8 cellular contexts compared by ENCODE assay signal in the genomic region with DNA sequence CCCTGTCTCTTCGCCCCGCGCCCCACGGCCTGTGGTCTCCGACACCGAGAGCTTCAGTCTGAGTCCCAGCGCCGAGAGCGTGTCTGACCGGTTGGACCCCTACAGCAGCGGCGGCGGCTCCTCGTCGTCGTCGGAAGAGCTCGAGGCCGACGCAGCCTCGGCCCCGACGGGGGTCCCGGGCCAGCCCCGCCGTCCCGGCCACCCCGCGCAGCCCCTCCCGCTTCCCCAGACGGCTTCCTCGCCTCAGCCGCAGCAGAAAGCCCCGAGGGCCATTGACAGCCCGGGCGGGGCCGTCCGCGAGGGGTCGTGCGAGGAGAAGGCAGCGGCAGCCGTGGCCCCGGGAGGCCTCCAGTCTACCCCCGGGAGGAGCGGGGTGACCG. TPM values are rescaled to one million over a fixed set of nuclear protein-coding genes. Genes with fewer than 3 reads are reported as not detected.
A peak's percentile ranks its signal among the peaks of the same experiment; 100 is the strongest.
DNase-seq lines count a peak whose midpoint lies in the region; ATAC-seq and TF ChIP-seq lines count a peak whose summit lies in the region.

No MANE protein-coding gene starts in this region.

- peak overlapping the region; percentile 97 for H3K4me3 ChIP-seq in BLaER1
- peak overlapping the region; percentile 72 for H3K4me3 ChIP-seq in fibroblast of mammary gland (ENCODE audit: control insufficient read depth, low read depth, low read length)
- H3K4me3 ChIP-seq in naive thymus-derived CD4-positive, alpha-beta T cell (ENCODE audit: low read length): peak overlapping the region; percentile 57
- peak overlapping the region; percentile 84 for H3K4me3 ChIP-seq in urinary bladder (ENCODE audit: low read depth, low read length)

- intact Hi-C loops in naive thymus-derived CD4-positive, alpha-beta T cell (cut with micrococcal nuclease): loop anchor here (2.0 to 10.0 kb wide), 9 partner anchors 14 to 1258 kb away; partner anchors contain the start of genes RNF152 (in 1 of the 2), SERPINB8 (in 1 of the 2) and TNFRSF11A (in 1 of the 2)

- H3K4me1 ChIP-seq in BLaER1 (peaks cover 44% of the 10 kb centered on the region), urinary bladder (ENCODE audit: insufficient read depth) (no peaks in the 10 kb centered on the region)
- peaks cover 0 to 12% of the 10 kb centered on the region in 2 donors for H3K4me1 ChIP-seq in naive thymus-derived CD4-positive, alpha-beta T cell (ENCODE audit: control insufficient read depth in 2 of 2, insufficient read depth in 2 of 2, low read length in 2 of 2)

- H3K27me3 Mint-ChIP-seq in activated T-cell treated with anti-CD3 and anti-CD28 coated beads, Interleukin-2, amount 50 U/mL, for 4 hours (ENCODE audit: low read depth): no peaks in the 10 kb centered on the region
- H3K27me3 Mint-ChIP-seq in naive thymus-derived CD4-positive, alpha-beta T cell: peaks cover 0 to 16% (median 0%) of the 10 kb centered on the region in 5 donors

- H3K4me2 ChIP-seq in BLaER1: peak overlapping the region; percentile 75

- H3K9ac ChIP-seq in BLaER1: peak overlapping the region; percentile 96

- H3K36me3 ChIP-seq in BLaER1 (no peaks in the 10 kb centered on the region), urinary bladder (ENCODE audit: insufficient read depth) (peaks cover 3% of the 10 kb centered on the region)
- H3K36me3 ChIP-seq in naive thymus-derived CD4-positive, alpha-beta T cell (ENCODE audit: control insufficient read depth in 2 of 3, insufficient read depth in 3 of 3, low read length in 3 of 3): no peaks in the 10 kb centered on the region

- DNase-seq in GM19240 (ENCODE audit: insufficient read length, low spot score): peak; percentile 17
- peak; percentile 56 for DNase-seq in NCI-H1092 treated with DMSO at 0.1 percent for 48 hours (lab: John Stamatoyannopoulos, UW)
- peak; percentile 29 for DNase-seq in activated T-cell treated with anti-CD3 and anti-CD28 coated beads, Interleukin-2, amount 50 U/mL, for 4 hours
- DNase-seq in fibroblast of mammary gland (ENCODE audit: low read depth): peak; percentile 16
- DNase-seq in naive thymus-derived CD4-positive, alpha-beta T cell: peak in 8 of 9 donors; percentile 34 to 59 (median 40)

- H3K27ac Mint-ChIP-seq in naive thymus-derived CD4-positive, alpha-beta T cell: peak overlapping the region in 4 of 9 donors; percentile 65 to 82 (median 77)

- peaks cover 32% of the 10 kb centered on the region for H3K4me1 Mint-ChIP-seq in activated T-cell treated with anti-CD3 and anti-CD28 coated beads, Interleukin-2, amount 50 U/mL, for 4 hours (ENCODE audit: low read depth)
- peaks cover 11 to 37% (median 33%) of the 10 kb centered on the region in 7 donors for H3K4me1 Mint-ChIP-seq in naive thymus-derived CD4-positive, alpha-beta T cell

- TF ChIP-seq CTCF in fibroblast of mammary gland (conservative IDR thresholded peaks at IDR 0.05; ENCODE audit: control insufficient read depth, insufficient read depth, low read depth, low read length): no peak

- no peaks in the 10 kb centered on the region for H3K9me3 ChIP-seq in BLaER1
- H3K9me3 ChIP-seq in naive thymus-derived CD4-positive, alpha-beta T cell (ENCODE audit: control insufficient read depth in 2 of 3, low read length in 3 of 3): no peaks in the 10 kb centered on the region

- H3K27ac ChIP-seq in BLaER1: peak overlapping the region; percentile 97
- H3K27ac ChIP-seq in naive thymus-derived CD4-positive, alpha-beta T cell (ENCODE audit: low read depth, low read length): no peak overlapping the region
- no peak overlapping the region for H3K27ac ChIP-seq in urinary bladder (ENCODE audit: low read depth)

- no peaks in the 10 kb centered on the region for H3K9me3 Mint-ChIP-seq in activated T-cell treated with anti-CD3 and anti-CD28 coated beads, Interleukin-2, amount 50 U/mL, for 4 hours
- H3K9me3 Mint-ChIP-seq in naive thymus-derived CD4-positive, alpha-beta T cell: no peaks in the 10 kb centered on the region

- ATAC-seq in activated T-cell treated with anti-CD3 and anti-CD28 coated beads, Interleukin-2, amount 50 U/mL, for 4 hours: peak in 1 of 2 donors; percentile 7
- ATAC-seq in naive thymus-derived CD4-positive, alpha-beta T cell: peak; percentile 8
- no peak for ATAC-seq in GM21786 (IDR thresholded peaks at IDR 0.05; ENCODE audit: unreplicated experiment)

- CTCF ChIA-PET in naive thymus-derived CD4-positive, alpha-beta T cell (lab: Charles Lee): interaction anchor here (1.0 kb wide), 1 partner anchor 133 kb away, joined by 3 read pairs; no protein-coding TSS in a partner anchor

- H3K4me3 Mint-ChIP-seq in activated T-cell treated with anti-CD3 and anti-CD28 coated beads, Interleukin-2, amount 50 U/mL, for 4 hours: no peak overlapping the region
- peak overlapping the region in 6 of 10 donors; percentile 38 to 90 (median 86) for H3K4me3 Mint-ChIP-seq in naive thymus-derived CD4-positive, alpha-beta T cell

- under 1% methylated on average over 47 of the region's 47 CpGs for WGBS in urinary bladder

- no peaks in the 10 kb centered on the region for H3K27me3 ChIP-seq in BLaER1
- H3K27me3 ChIP-seq in naive thymus-derived CD4-positive, alpha-beta T cell (ENCODE audit: control insufficient read depth in 2 of 2, insufficient read depth in 2 of 2, low read length in 2 of 2): no peaks in the 10 kb centered on the region

- peaks cover 56% of the 10 kb centered on the region for H4K20me1 ChIP-seq in BLaER1

- POLR2A ChIA-PET in naive thymus-derived CD4-positive, alpha-beta T cell (lab: Charles Lee): interaction anchor here (0.5 to 1.4 kb wide), 2 partner anchors 266 to 707 kb away, joined by 3 to 4 read pairs; no protein-coding TSS in a partner anchor

- H3K36me3 Mint-ChIP-seq in activated T-cell treated with anti-CD3 and anti-CD28 coated beads, Interleukin-2, amount 50 U/mL, for 4 hours (ENCODE audit: insufficient read depth): no peaks in the 10 kb centered on the region
- no peaks in the 10 kb centered on the region for H3K36me3 Mint-ChIP-seq in naive thymus-derived CD4-positive, alpha-beta T cell

RNA-seq across cellular contexts. Expression of gene PHLPP1, which starts 1.3 kb away (rescaled TPM):
- total RNA-seq in activated T-cell treated with anti-CD3 and anti-CD28 coated beads, Interleukin-2, amount 50 U/mL, for 4 hours: 1 to 10 TPM; 4.0 to 6.7 (median 4.3) TPM
- 1 to 10 TPM; 5.5 to 9.7 (median 8.1) TPM for total RNA-seq in naive thymus-derived CD4-positive, alpha-beta T cell
- under 1 TPM; 0.07 to 0.28 TPM for polyA plus RNA-seq in naive thymus-derived CD4-positive, alpha-beta T cell
- total RNA-seq in urinary bladder: 27.3 TPM
- 6.6 TPM for polyA plus RNA-seq in urinary bladder
